ENCODE assay signal across 13 cellular contexts in the genomic region with DNA sequence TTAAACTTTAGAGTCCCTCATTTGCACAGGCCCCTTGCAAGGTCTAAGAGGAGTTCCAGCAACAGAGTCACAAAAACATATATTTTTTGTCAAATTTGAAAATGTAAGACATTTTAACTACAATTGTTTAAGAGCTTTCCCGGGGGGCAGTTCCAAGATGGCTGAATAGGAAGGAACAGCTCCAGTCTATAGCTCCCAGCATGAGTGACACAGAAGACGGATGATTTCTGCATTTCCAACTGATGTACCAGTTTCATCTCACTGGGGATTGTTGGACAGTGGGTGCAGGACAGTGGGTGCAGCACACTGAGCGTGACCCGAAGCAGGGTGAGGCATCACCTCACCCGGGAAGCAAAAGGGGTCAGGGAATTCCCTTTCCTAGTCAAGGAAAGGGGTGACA.
A peak's percentile ranks its signal among the peaks of the same experiment; 100 is the strongest.
DNase-seq lines count a peak whose midpoint lies in the region; ATAC-seq and TF ChIP-seq lines count a peak whose summit lies in the region.
"Had no signal": no experiment of that assay in that cellular context is flagged by ENCODE, and none has a peak within 500 bp of the region (broad histone marks: within the 10 kb centered on the region; RNA-seq: fewer than 3 reads in every experiment).

No MANE protein-coding gene starts in this region.

- H3K4me1 ChIP-seq in HUES6 (ENCODE audit: control insufficient read depth, insufficient read depth, low read length) (no peaks in the 10 kb centered on the region; the same call in 1 of the 2 replicates), PC-9 (replicated peaks; ENCODE audit: insufficient read depth) (no peaks in the 10 kb centered on the region), foreskin keratinocyte (no peaks in the 10 kb centered on the region)
- H3K4me1 ChIP-seq: BE2C had no signal

- no peak for ATAC-seq in foreskin keratinocyte
- ATAC-seq: GM23338 had no signal

- peak overlapping the region; percentile 70; the same call in 1 of the 2 replicates for H3K27ac ChIP-seq in HUES6 (ENCODE audit: low read depth, low read length)
- no peak overlapping the region for H3K27ac ChIP-seq in PC-9
- H3K27ac ChIP-seq in foreskin keratinocyte = no peak overlapping the region
- H3K27ac ChIP-seq: C4-2B had no signal

- intact Hi-C loops in PC-9 (cut with micrococcal nuclease; ENCODE audit: unreplicated experiment) = no loop called here

- DNase-seq in SHP77 (lab: John Stamatoyannopoulos, UW) (peak; percentile 16 to 17), SHP77 treated with DMSO at 0.1 percent for 48 hours (lab: John Stamatoyannopoulos, UW) (no peak), PC-9 (no peak), ecto neural progenitor cell (ENCODE audit: low spot score) (no peak), foreskin keratinocyte (no peak)
- DNase-seq in activated effector memory CD4-positive, alpha-beta T cell treated with anti-CD3 and anti-CD28 coated beads, Interleukin-2, amount 50 U/mL, for 16 hours = no peak
- DNase-seq: BE2C, H7, HFFc6, KBM-7 had no signal

- H3K36me3 ChIP-seq in HUES6 (ENCODE audit: control insufficient read depth, insufficient read depth, low read length) = no peaks in the 10 kb centered on the region
- no peaks in the 10 kb centered on the region for H3K36me3 ChIP-seq in PC-9 (ENCODE audit: low read depth)
- H3K36me3 ChIP-seq: BE2C had no signal

- H3K4me3 ChIP-seq in HUES6 (ENCODE audit: low read depth, low read length) = peak overlapping the region; percentile 49; the same call in 1 of the 2 replicates
- peak overlapping the region; percentile 24; the same call in 1 of the 2 replicates for H3K4me3 ChIP-seq in PC-9
- H3K4me3 ChIP-seq: GM23338 had no signal

- H4K20me1 ChIP-seq in PC-9 (ENCODE audit: insufficient read depth) = no peaks in the 10 kb centered on the region

- peak overlapping the region; percentile 83 for H3K9ac ChIP-seq in HUES6 (ENCODE audit: low read length)

- POLR2A ChIA-PET in PC-9 (lab: Charles Lee; ENCODE audit: unreplicated experiment) = no interaction called here

- H3K4me2 ChIP-seq in PC-9 = peak overlapping the region; percentile 36; the same call in 1 of the 2 replicates
- H3K4me2 ChIP-seq: GM23338 had no signal

- no peaks in the 10 kb centered on the region for H3K79me2 ChIP-seq in PC-9 (ENCODE audit: low read depth)

- H3F3A ChIP-seq in PC-9 (ENCODE audit: insufficient read depth, low read depth) = no peaks in the 10 kb centered on the region

- CTCF ChIA-PET in PC-9 (lab: Charles Lee) = no interaction called here

- H3K27me3 ChIP-seq in HUES6 (ENCODE audit: control insufficient read depth, insufficient read depth, low read length) (no peaks in the 10 kb centered on the region), PC-9 (ENCODE audit: insufficient read depth, low read depth) (no peaks in the 10 kb centered on the region), foreskin keratinocyte (peaks cover 8% of the 10 kb centered on the region)
- H3K27me3 ChIP-seq: BE2C had no signal

- H3K9me3 ChIP-seq in HUES6 (ENCODE audit: control insufficient read depth, insufficient read depth, low read depth, low read length) (no peaks in the 10 kb centered on the region), PC-9 (ENCODE audit: insufficient read depth, low read depth) (no peaks in the 10 kb centered on the region)
- H3K9me3 ChIP-seq: BE2C had no signal

- no TSS peak for BruUV-seq in PC-9 (replicated peaks; lab: Mats Ljungman, UMichigan)

- H3K9me2 ChIP-seq in PC-9 (ENCODE audit: insufficient read depth) = no peaks in the 10 kb centered on the region

- TF ChIP-seq CTCF in PC-9 (conservative IDR thresholded peaks at IDR 0.05) (no peak), foreskin keratinocyte (conservative IDR thresholded peaks at IDR 0.05) (no peak)

- H2AFZ ChIP-seq in PC-9 = peak overlapping the region; percentile 66; the same call in 1 of the 2 replicates
- H2AFZ ChIP-seq: GM23338 had no signal

Comparison
In these comparisons a context has a peak if more than half of its experiments do, and no peak if none do; other contexts are left out.
1. DNase-seq: peak in SHP77 (2 of 2); none in SHP77 treated with DMSO at 0.1 percent for 48 hours (single experiment), PC-9 (0 of 2), activated effector memory CD4-positive, alpha-beta T cell treated with anti-CD3 and anti-CD28 coated beads, Interleukin-2, amount 50 U/mL, for 16 hours (single experiment), ecto neural progenitor cell (single experiment) and foreskin keratinocyte (0 of 2).